1 cellular context compared by ENCODE assay signal in the genomic region with DNA sequence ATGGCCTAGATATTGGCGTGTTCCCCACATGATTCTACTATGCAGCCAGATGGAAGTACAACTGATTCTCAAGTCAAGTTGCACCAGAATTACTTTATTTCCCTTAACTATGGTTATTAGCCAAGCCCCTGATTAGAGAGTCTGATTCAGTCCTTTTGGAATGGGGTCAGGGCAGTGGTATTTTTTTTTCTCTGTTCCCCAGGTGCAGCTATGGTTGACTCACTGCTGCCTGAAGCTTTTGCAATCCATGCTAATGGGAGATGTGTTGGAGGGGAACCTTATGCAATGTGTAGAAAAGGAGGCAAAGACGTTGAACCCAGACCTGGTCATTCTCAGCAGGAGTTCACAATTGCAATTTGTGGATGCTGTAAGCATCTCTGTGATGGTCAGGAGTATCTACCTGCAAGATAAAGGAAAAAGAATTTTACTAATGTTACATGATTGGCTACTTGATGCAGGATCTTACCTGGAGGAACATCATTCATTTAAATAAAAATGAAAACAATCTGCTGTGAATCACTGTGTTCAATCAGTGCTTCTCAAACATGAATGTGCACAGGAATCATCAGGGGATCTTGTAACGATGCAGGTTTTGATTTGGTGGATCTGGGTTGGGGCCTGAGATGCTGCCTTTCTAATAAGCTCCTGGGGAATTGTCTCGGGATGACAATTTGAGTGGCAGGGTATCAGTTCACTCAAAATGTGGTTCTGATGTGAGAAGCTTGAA.
TF ChIP-seq lines count a peak whose summit lies in the region.

No MANE protein-coding gene starts in this region.

TF ChIP-seq in SK-N-SH, 30 proteins besides CTCF, POLR2A, EP300 and RAD21 (continued from another document):
- TF ChIP-seq, protein P1, sequence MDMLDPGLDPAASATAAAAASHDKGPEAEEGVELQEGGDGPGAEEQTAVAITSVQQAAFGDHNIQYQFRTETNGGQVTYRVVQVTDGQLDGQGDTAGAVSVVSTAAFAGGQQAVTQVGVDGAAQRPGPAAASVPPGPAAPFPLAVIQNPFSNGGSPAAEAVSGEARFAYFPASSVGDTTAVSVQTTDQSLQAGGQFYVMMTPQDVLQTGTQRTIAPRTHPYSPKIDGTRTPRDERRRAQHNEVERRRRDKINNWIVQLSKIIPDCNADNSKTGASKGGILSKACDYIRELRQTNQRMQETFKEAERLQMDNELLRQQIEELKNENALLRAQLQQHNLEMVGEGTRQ (IDR thresholded peaks at IDR 0.05; ENCODE audit: borderline replicate concordance, low read depth, low read length) = no peak
- TF ChIP-seq TCF12 (IDR thresholded peaks at IDR 0.05) = peak; percentile 86
- no peak for TF ChIP-seq GABPA (IDR thresholded peaks at IDR 0.05; ENCODE audit: low read depth)
- no peak for TF ChIP-seq SMC3 (IDR thresholded peaks at IDR 0.05; ENCODE audit: low read depth, low read length)
- TF ChIP-seq RXRA (IDR thresholded peaks at IDR 0.05; ENCODE audit: borderline replicate concordance, low read depth) = peak; percentile 14; the same call in 1 of the 2 replicates
- TF ChIP-seq TAF1 (IDR thresholded peaks at IDR 0.05; ENCODE audit: borderline replicate concordance, low read depth, low read length) = no peak
- TF ChIP-seq EZH2phosphoT487 (IDR thresholded peaks at IDR 0.05; ENCODE audit: borderline replicate concordance, low read depth) = no peak
- TF ChIP-seq TEAD4 (IDR thresholded peaks at IDR 0.05; ENCODE audit: borderline replicate concordance, insufficient read depth) = no peak
- TF ChIP-seq, protein P2, sequence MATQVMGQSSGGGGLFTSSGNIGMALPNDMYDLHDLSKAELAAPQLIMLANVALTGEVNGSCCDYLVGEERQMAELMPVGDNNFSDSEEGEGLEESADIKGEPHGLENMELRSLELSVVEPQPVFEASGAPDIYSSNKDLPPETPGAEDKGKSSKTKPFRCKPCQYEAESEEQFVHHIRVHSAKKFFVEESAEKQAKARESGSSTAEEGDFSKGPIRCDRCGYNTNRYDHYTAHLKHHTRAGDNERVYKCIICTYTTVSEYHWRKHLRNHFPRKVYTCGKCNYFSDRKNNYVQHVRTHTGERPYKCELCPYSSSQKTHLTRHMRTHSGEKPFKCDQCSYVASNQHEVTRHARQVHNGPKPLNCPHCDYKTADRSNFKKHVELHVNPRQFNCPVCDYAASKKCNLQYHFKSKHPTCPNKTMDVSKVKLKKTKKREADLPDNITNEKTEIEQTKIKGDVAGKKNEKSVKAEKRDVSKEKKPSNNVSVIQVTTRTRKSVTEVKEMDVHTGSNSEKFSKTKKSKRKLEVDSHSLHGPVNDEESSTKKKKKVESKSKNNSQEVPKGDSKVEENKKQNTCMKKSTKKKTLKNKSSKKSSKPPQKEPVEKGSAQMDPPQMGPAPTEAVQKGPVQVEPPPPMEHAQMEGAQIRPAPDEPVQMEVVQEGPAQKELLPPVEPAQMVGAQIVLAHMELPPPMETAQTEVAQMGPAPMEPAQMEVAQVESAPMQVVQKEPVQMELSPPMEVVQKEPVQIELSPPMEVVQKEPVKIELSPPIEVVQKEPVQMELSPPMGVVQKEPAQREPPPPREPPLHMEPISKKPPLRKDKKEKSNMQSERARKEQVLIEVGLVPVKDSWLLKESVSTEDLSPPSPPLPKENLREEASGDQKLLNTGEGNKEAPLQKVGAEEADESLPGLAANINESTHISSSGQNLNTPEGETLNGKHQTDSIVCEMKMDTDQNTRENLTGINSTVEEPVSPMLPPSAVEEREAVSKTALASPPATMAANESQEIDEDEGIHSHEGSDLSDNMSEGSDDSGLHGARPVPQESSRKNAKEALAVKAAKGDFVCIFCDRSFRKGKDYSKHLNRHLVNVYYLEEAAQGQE (IDR thresholded peaks at IDR 0.05; ENCODE audit: low read depth, low read length) = no peak
- peak; percentile 54; the same call in 1 of the 2 replicates for TF ChIP-seq NFIC (IDR thresholded peaks at IDR 0.05; ENCODE audit: borderline replicate concordance)
